12 cellular contexts compared by ENCODE assay signal in genomic region chr19:35330475-35330874, GRCh38. TPM values are rescaled to one million over a fixed set of nuclear protein-coding genes. Genes with fewer than 3 reads are reported as not detected.
A peak's percentile ranks its signal among the peaks of the same experiment; 100 is the strongest.
DNase-seq lines count a peak whose midpoint lies in the region; ATAC-seq and TF ChIP-seq lines count a peak whose summit lies in the region.
"Had no signal": no experiment of that assay in that cellular context is flagged by ENCODE, and none has a peak within 500 bp of the region (broad histone marks: within the 10 kb centered on the region; RNA-seq: fewer than 3 reads in every experiment).

No MANE protein-coding gene starts in this region.

- POLR2A ChIA-PET in GM10248 (lab: Yijun Ruan, JAX) = interaction anchor here (1.2 kb wide), 1 partner anchor 14 kb away, joined by 3 read pairs; no protein-coding TSS in a partner anchor

- peak; percentile 39 for ATAC-seq in HG02852 (IDR thresholded peaks at IDR 0.05; ENCODE audit: unreplicated experiment)
- ATAC-seq in GM18519 (IDR thresholded peaks at IDR 0.05; ENCODE audit: low FRiP score, unreplicated experiment) = no peak

- H3K27ac ChIP-seq in Peyer's patch = peak overlapping the region in 2 of 4 donors; percentile 64 to 81

- TF ChIP-seq POLR2A in GM19193 (IDR thresholded peaks at IDR 0.05; ENCODE audit: extremely low read depth, insufficient read depth, insufficient read length) (peak; percentile 68), Peyer's patch (IDR thresholded peaks at IDR 0.05) (no peak)

- peaks cover 0 to 7% (median 0%) of the 10 kb centered on the region in 4 donors for H3K4me1 ChIP-seq in Peyer's patch
- H3K4me1 ChIP-seq: BE2C had no signal

- no peaks in the 10 kb centered on the region for H3K27me3 ChIP-seq in Peyer's patch

- no peaks in the 10 kb centered on the region for H3K9me3 ChIP-seq in Peyer's patch
- H3K9me3 ChIP-seq: BE2C had no signal

- peak overlapping the region in 2 of 4 donors; percentile 40 to 43 for H3K4me3 ChIP-seq in Peyer's patch

- no peaks in the 10 kb centered on the region for H3K36me3 ChIP-seq in Peyer's patch
- H3K36me3 ChIP-seq: BE2C had no signal

- DNase-seq in GM10248 (ENCODE audit: extremely low spot score) (peak; percentile 82), Peyer's patch (peak in 2 of 3 donors; percentile 94 to 95), nucleus accumbens (lab: John Stamatoyannopoulos, UW) (no peak), D341Med (ENCODE audit: low spot score) (no peak), NCI-H1436 treated with DMSO at 0.1 percent for 48 hours (lab: John Stamatoyannopoulos, UW) (no peak)
- DNase-seq: BE2C, endodermal cell, immature natural killer cell, occipital lobe had no signal

- CTCF ChIA-PET in GM10248 (lab: Yijun Ruan, JAX) = interaction anchor here (0.8 to 4.4 kb wide), 7 partner anchors 16 to 180 kb away, joined by 3 to 26 read pairs (median 3); partner anchors contain the start of gene FFAR1

- TF ChIP-seq CTCF in GM10248 (IDR thresholded peaks at IDR 0.05; ENCODE audit: control extremely low read depth, extremely low read depth, low read depth, missing control alignments) (no peak), Peyer's patch (IDR thresholded peaks at IDR 0.05) (no peak)

RNA-seq across cellular contexts. Expression of gene CD22, which starts 1.5 kb away (rescaled TPM):
- total RNA-seq in Peyer's patch = 100 to 1,000 TPM in 1 of 4 donors, 10 to 100 TPM in 2, not detected in 1; 10.9 to 207 (median 15.7) TPM
- total RNA-seq: endodermal cell, occipital lobe had no signal

RNA-seq across cellular contexts. Expression of gene FFAR1, which starts 17.2 kb away (rescaled TPM):
- total RNA-seq in Peyer's patch = 1 to 10 TPM in 1 of 4 donors, under 1 TPM in 1, not detected in 2; 0.66 to 1.6 TPM
- total RNA-seq: endodermal cell, occipital lobe had no signal

RNA-seq across cellular contexts. Expression of gene FFAR3, which starts 27.8 kb away (rescaled TPM):
- 1 to 10 TPM in 1 of 4 donors, not detected in 3; 1.1 TPM for total RNA-seq in Peyer's patch
- total RNA-seq: endodermal cell, occipital lobe had no signal

RNA-seq across cellular contexts. Expression of gene MAG, which starts 38.5 kb away (rescaled TPM):
- 1 to 10 TPM in 1 of 4 donors, not detected in 3; 3.8 TPM for total RNA-seq in Peyer's patch
- total RNA-seq: endodermal cell had no signal

RNA-seq across cellular contexts. Expression of gene GPR42, which starts 40.4 kb away (rescaled TPM):
- total RNA-seq in Peyer's patch = under 1 TPM in 1 of 4 donors, not detected in 3; 0.70 TPM
- total RNA-seq: endodermal cell, occipital lobe had no signal

Comparison
In these comparisons a context has a peak if more than half of its experiments do, and no peak if none do; other contexts are left out.
1. DNase-seq: peak in GM10248 (single experiment) and Peyer's patch (2 of 3); none in nucleus accumbens (0 of 56), D341Med (single experiment) and NCI-H1436 treated with DMSO at 0.1 percent for 48 hours (single experiment).